13 cellular contexts compared by ENCODE assay signal in genomic region chr6:32107447-32107846, GRCh38. TPM values are rescaled to one million over a fixed set of nuclear protein-coding genes. Genes with fewer than 3 reads are reported as not detected.
DNase-seq lines count a peak whose midpoint lies in the region; ATAC-seq, FAIRE-seq and TF ChIP-seq lines count a peak whose summit lies in the region.
"Had no signal": no experiment of that assay in that cellular context is flagged by ENCODE, and none has a peak within 500 bp of the region (broad histone marks: within the 10 kb centered on the region; RNA-seq: fewer than 3 reads in every experiment).

No MANE protein-coding gene starts in this region.

- H3K4me3 ChIP-seq in breast epithelium (peak overlapping the region; percentile 45 to 61 (median 60)), mesenchymal stem cell (ENCODE audit: insufficient read depth in 1 of 2, low read depth in 1 of 2, low read length in 2 of 2) (peak overlapping the region in 1 of 2 experiments; percentile 98), thyroid gland (replicated peaks in 1 of 3) (no peak overlapping the region)

- TF ChIP-seq POLR2A in breast epithelium (IDR thresholded peaks at IDR 0.05) (no peak), thyroid gland (IDR thresholded peaks at IDR 0.05) (no peak)

- H4K8ac ChIP-seq in mesenchymal stem cell (ENCODE audit: low read length) = peak overlapping the region; percentile 28

- peak overlapping the region; percentile 38 to 80 for H2BK12ac ChIP-seq in mesenchymal stem cell (ENCODE audit: low read length in 2 of 2)

- H3K27me3 ChIP-seq in breast epithelium = peaks cover 0 to 5% of the 10 kb centered on the region in 2 donors
- H3K27me3 ChIP-seq in mesenchymal stem cell (ENCODE audit: control insufficient read depth in 1 of 2, insufficient read depth in 1 of 2, low read length in 2 of 2) = peaks cover 0 to 66% of the 10 kb centered on the region in 2 experiments
- H3K27me3 ChIP-seq in thyroid gland = no peaks in the 10 kb centered on the region

- H3K36me3 Mint-ChIP-seq in natural killer cell (no peaks in the 10 kb centered on the region), T-cell (no peaks in the 10 kb centered on the region)
- H3K36me3 Mint-ChIP-seq: immature natural killer cell had no signal

- peak overlapping the region; percentile 61 for H4K91ac ChIP-seq in mesenchymal stem cell (ENCODE audit: low read length)

- DNase-seq in HT1080 (ENCODE audit: low read depth) (peak; percentile 49), breast epithelium (ENCODE audit: low spot score in 2 of 2) (no peak), mesenchymal stem cell (no peak), thyroid gland (no peak), natural killer cell (no peak), RCC 7860 (ENCODE audit: low spot score) (no peak), T-cell (no peak)
- DNase-seq: activated CD4-positive, alpha-beta memory T cell treated with anti-CD3 and anti-CD28 coated beads, Interleukin-2, amount 10 ng/mL, durations not matched to agents 7 days and 5 days; COR-L47; immature natural killer cell; NCI-H1048; T-helper 1 cell had no signal

- peak overlapping the region; percentile 17 for H2BK15ac ChIP-seq in mesenchymal stem cell (ENCODE audit: low read depth, poor library complexity, severe bottlenecking)

- no peak overlapping the region for H3K23ac ChIP-seq in mesenchymal stem cell (ENCODE audit: low read length in 2 of 2)

- peak overlapping the region; percentile 5 to 41 for H3K18ac ChIP-seq in mesenchymal stem cell (ENCODE audit: low read depth in 1 of 2, low read length in 2 of 2)

- POLR2A ChIA-PET in T-cell (lab: Charles Lee) = no interaction called here

- peaks cover 26 to 32% of the 10 kb centered on the region in 2 donors for H3K27me3 Mint-ChIP-seq in natural killer cell (ENCODE audit: low read depth in 2 of 2)
- H3K27me3 Mint-ChIP-seq in T-cell = peaks cover 17 to 31% of the 10 kb centered on the region in 2 donors

- H3K9ac ChIP-seq in mesenchymal stem cell (ENCODE audit: low read length) = peak overlapping the region; percentile 97

- FAIRE-seq in RCC 7860 (lab: Jason Lieb, UNC) = no peak

- no peak overlapping the region for H2AFZ ChIP-seq in mesenchymal stem cell (ENCODE audit: low read depth, low read length)

- no peaks in the 10 kb centered on the region for H3K4me1 ChIP-seq in breast epithelium
- H3K4me1 ChIP-seq in mesenchymal stem cell (ENCODE audit: control insufficient read depth, insufficient read depth, low read depth, low read length) = peaks cover 9% of the 10 kb centered on the region
- H3K4me1 ChIP-seq in thyroid gland = peaks cover 6 to 53% of the 10 kb centered on the region in 2 donors

- H3K36me3 ChIP-seq in breast epithelium (no peaks in the 10 kb centered on the region), mesenchymal stem cell (ENCODE audit: control insufficient read depth in 1 of 2, insufficient read depth in 2 of 2, low read depth in 1 of 2, low read length in 2 of 2) (peaks cover 6 to 31% of the 10 kb centered on the region in 2 experiments), thyroid gland (no peaks in the 10 kb centered on the region)

- no CpG with 5 or more reads among the region's 1 CpG for WGBS in mesenchymal stem cell
- 65 to 93% methylated on average over 1 of the region's 1 CpG for WGBS in thyroid gland, 2 donors

- H2BK5ac ChIP-seq in mesenchymal stem cell (ENCODE audit: low read depth, low read length, poor library complexity, severe bottlenecking) = no peak overlapping the region

- H3K9me3 ChIP-seq in breast epithelium (no peaks in the 10 kb centered on the region), mesenchymal stem cell (ENCODE audit: control insufficient read depth, low read length) (no peaks in the 10 kb centered on the region), thyroid gland (no peaks in the 10 kb centered on the region)

- H3K27ac Mint-ChIP-seq in natural killer cell (no peak overlapping the region), T-cell (no peak overlapping the region)
- H3K27ac Mint-ChIP-seq: activated CD4-positive, alpha-beta memory T cell treated with anti-CD3 and anti-CD28 coated beads, Interleukin-2, amount 10 ng/mL, durations not matched to agents 7 days and 5 days had no signal

- H3K4me1 Mint-ChIP-seq in natural killer cell (peaks cover 7 to 27% of the 10 kb centered on the region in 2 donors), T-cell (peaks cover 24 to 40% (median 26%) of the 10 kb centered on the region in 3 donors)
- H3K4me1 Mint-ChIP-seq: activated CD4-positive, alpha-beta memory T cell treated with anti-CD3 and anti-CD28 coated beads, Interleukin-2, amount 10 ng/mL, durations not matched to agents 7 days and 5 days had no signal

- no peaks in the 10 kb centered on the region for H3K79me1 ChIP-seq in mesenchymal stem cell (replicated peaks; ENCODE audit: low read length, poor library complexity, severe bottlenecking)

- H3K27ac ChIP-seq in breast epithelium (peak overlapping the region; percentile 82 to 93), mesenchymal stem cell (ENCODE audit: low read length, poor library complexity, severe bottlenecking) (no peak overlapping the region), thyroid gland (peak overlapping the region; percentile 66 to 78 (median 75))

- H2AK5ac ChIP-seq in mesenchymal stem cell (ENCODE audit: low read length, severe bottlenecking) = no peak overlapping the region

- H3K4me3 Mint-ChIP-seq in natural killer cell (no peak overlapping the region), T-cell (peak overlapping the region in 1 of 3 donors; percentile 50)
- H3K4me3 Mint-ChIP-seq: activated CD4-positive, alpha-beta memory T cell treated with anti-CD3 and anti-CD28 coated beads, Interleukin-2, amount 10 ng/mL, durations not matched to agents 7 days and 5 days; immature natural killer cell had no signal

- H3K9me3 Mint-ChIP-seq in natural killer cell (no peaks in the 10 kb centered on the region), T-cell (no peaks in the 10 kb centered on the region)
- H3K9me3 Mint-ChIP-seq: activated CD4-positive, alpha-beta memory T cell treated with anti-CD3 and anti-CD28 coated beads, Interleukin-2, amount 10 ng/mL, durations not matched to agents 7 days and 5 days; immature natural killer cell had no signal

- ATAC-seq in natural killer cell (no peak), T-cell (replicated peaks in 1 of 4) (no peak), HG03045 (IDR thresholded peaks at IDR 0.05; ENCODE audit: unreplicated experiment) (no peak)

- H3K4ac ChIP-seq in mesenchymal stem cell (ENCODE audit: low read depth in 1 of 2, low read length in 2 of 2) = peak overlapping the region in 1 of 2 experiments; percentile 54

- TF ChIP-seq CTCF in breast epithelium (IDR thresholded peaks at IDR 0.05) = no peak
- no peak for TF ChIP-seq CTCF in thyroid gland (IDR thresholded peaks at IDR 0.05)
- no peak for TF ChIP-seq CTCF in natural killer cell (IDR thresholded peaks at IDR 0.05)

- peak overlapping the region; percentile 51 for H2BK120ac ChIP-seq in mesenchymal stem cell (ENCODE audit: low read depth, low read length)

- intact Hi-C loops in breast epithelium (cut with DNase I; ENCODE audit: low total_unique reads) = no loop called here
- intact Hi-C loops in thyroid gland (cut with DNase I) = no loop called here
- intact Hi-C loops in natural killer cell (cut with micrococcal nuclease) = no loop called here

- no peak overlapping the region for H3K14ac ChIP-seq in mesenchymal stem cell (ENCODE audit: low read length in 2 of 2)

- CTCF ChIA-PET in T-cell (lab: Charles Lee) = interaction anchor here in 1 of 2 donors (0.5 kb wide), 1 partner anchor 74 kb away, joined by 3 read pairs; no protein-coding TSS in a partner anchor

- no peak overlapping the region for H3K4me2 ChIP-seq in mesenchymal stem cell (ENCODE audit: low read length, poor library complexity, severe bottlenecking)

RNA-seq across cellular contexts. Expression of gene TNXB, which starts 1.7 kb away (rescaled TPM):
- total RNA-seq in HT1080 (2014; rRNA removed; shearing (Covaris generic)) = 0.10 and 0.37 TPM in 2 replicates
- 0.02 and 0.08 TPM in 2 replicates for polyA plus RNA-seq in HT1080 (2015; cell fraction: cytosol; rRNA removed)
- 0.76 and 0.87 TPM in 2 replicates for polyA plus RNA-seq in HT1080 (2015; cell fraction: nucleus; rRNA removed)
- total RNA-seq in breast epithelium (100 to 1,000 TPM in 1 of 3 donors, 10 to 100 TPM in 2; 32.9 to 109 (median 89.8) TPM), thyroid gland (100 to 1,000 TPM in 2 of 4 donors, 10 to 100 TPM in 2; 42.2 to 112 (median 80.9) TPM), natural killer cell (10 to 100 TPM; 11.7 to 15.2 (median 13.5) TPM), T-cell (10 to 100 TPM in 4 of 5 donors, 1 to 10 TPM in 1; 8.0 to 20.9 (median 15.4) TPM)
- 3.9 TPM for polyA plus RNA-seq in mesenchymal stem cell (2013, experiment 1 of 2)
- polyA plus RNA-seq in mesenchymal stem cell (2013, experiment 2 of 2) = 3.2 TPM
- polyA plus RNA-seq: immature natural killer cell had no signal

RNA-seq across cellular contexts. Expression of gene ATF6B, which starts 20.6 kb away (rescaled TPM):
- 19.5 and 22.6 TPM in 2 replicates for total RNA-seq in HT1080 (2014; rRNA removed; shearing (Covaris generic))
- 63.5 and 66.3 TPM in 2 replicates for polyA plus RNA-seq in HT1080 (2015; cell fraction: cytosol; rRNA removed)
- 220 and 258 TPM in 2 replicates for polyA plus RNA-seq in HT1080 (2015; cell fraction: nucleus; rRNA removed)
- total RNA-seq in breast epithelium (10 to 100 TPM; 37.0 to 44.8 (median 43.6) TPM), thyroid gland (10 to 100 TPM; 41.5 to 63.5 (median 57.3) TPM), natural killer cell (100 to 1,000 TPM; 157 to 187 (median 178) TPM), T-cell (100 to 1,000 TPM; 106 to 151 (median 145) TPM)
- polyA plus RNA-seq in mesenchymal stem cell (2013, experiment 1 of 2) = 68.3 TPM
- polyA plus RNA-seq in mesenchymal stem cell (2013, experiment 2 of 2) = 66.3 TPM

RNA-seq across cellular contexts. Expression of gene FKBPL, which starts 22.6 kb away (rescaled TPM):
- 10.4 and 10.5 TPM in 2 replicates for total RNA-seq in HT1080 (2014; rRNA removed; shearing (Covaris generic))
- polyA plus RNA-seq in HT1080 (2015; cell fraction: cytosol; rRNA removed) = 4.5 and 6.0 TPM in 2 replicates
- 3.8 and 5.6 TPM in 2 replicates for polyA plus RNA-seq in HT1080 (2015; cell fraction: nucleus; rRNA removed)
- 1 to 10 TPM; 2.6 to 4.1 (median 2.7) TPM for total RNA-seq in breast epithelium
- polyA plus RNA-seq in mesenchymal stem cell (2013, experiment 1 of 2) = 4.3 TPM
- polyA plus RNA-seq in mesenchymal stem cell (2013, experiment 2 of 2) = 4.3 TPM
- 10 to 100 TPM in 1 of 4 donors, 1 to 10 TPM in 3; 3.6 to 11.8 (median 6.8) TPM for total RNA-seq in thyroid gland
- 1 to 10 TPM; 1.8 to 3.2 (median 2.4) TPM for total RNA-seq in natural killer cell
- 1 to 10 TPM in 4 of 5 donors, under 1 TPM in 1; 0.83 to 3.7 (median 1.5) TPM for total RNA-seq in T-cell

RNA-seq across cellular contexts. Expression of gene PRRT1, which starts 44.3 kb away (rescaled TPM):
- 0.37 TPM in 1 of 2 replicates, not detected in the other for total RNA-seq in HT1080 (2014; rRNA removed; shearing (Covaris generic))
- polyA plus RNA-seq in HT1080 (2015; cell fraction: cytosol; rRNA removed) = 0.23 and 0.85 TPM in 2 replicates
- 1.5 and 2.1 TPM in 2 replicates for polyA plus RNA-seq in HT1080 (2015; cell fraction: nucleus; rRNA removed)
- 1 to 10 TPM in 2 of 3 donors, under 1 TPM in 1; 0.48 to 2.8 (median 1.3) TPM for total RNA-seq in breast epithelium
- 8.0 TPM for polyA plus RNA-seq in mesenchymal stem cell (2013, experiment 1 of 2)
- 7.9 TPM for polyA plus RNA-seq in mesenchymal stem cell (2013, experiment 2 of 2)
- under 1 TPM in 3 of 4 donors, not detected in 1; 0.49 to 0.81 (median 0.67) TPM for total RNA-seq in thyroid gland
- total RNA-seq in natural killer cell = under 1 TPM; 0.38 to 0.63 (median 0.54) TPM
- total RNA-seq in T-cell = 1 to 10 TPM; 1.7 to 3.3 (median 2.3) TPM
- polyA plus RNA-seq: immature natural killer cell had no signal

RNA-seq across cellular contexts. Expression of gene PPT2, which starts 46.5 kb away (rescaled TPM):
- 20.4 and 90.2 TPM in 2 replicates for total RNA-seq in HT1080 (2014; rRNA removed; shearing (Covaris generic))
- 16.8 and 20.1 TPM in 2 replicates for polyA plus RNA-seq in HT1080 (2015; cell fraction: cytosol; rRNA removed)
- polyA plus RNA-seq in HT1080 (2015; cell fraction: nucleus; rRNA removed) = 31.0 and 34.0 TPM in 2 replicates
- 10 to 100 TPM; 18.4 to 59.6 (median 28.5) TPM for total RNA-seq in breast epithelium
- 31.6 TPM for polyA plus RNA-seq in mesenchymal stem cell (2013, experiment 1 of 2)
- 31.6 TPM for polyA plus RNA-seq in mesenchymal stem cell (2013, experiment 2 of 2)
- 10 to 100 TPM; 13.0 to 26.1 (median 24.1) TPM for total RNA-seq in thyroid gland
- 10 to 100 TPM; 16.3 to 28.3 (median 19.0) TPM for total RNA-seq in natural killer cell
- 10 to 100 TPM; 11.2 to 25.6 (median 19.3) TPM for total RNA-seq in T-cell

Comparison
In these comparisons a context has a peak if more than half of its experiments do, and no peak if none do; other contexts are left out.
1. H3K4me3 ChIP-seq: peak in breast epithelium (3 of 3); none in thyroid gland (0 of 3).